In the genomic region with DNA sequence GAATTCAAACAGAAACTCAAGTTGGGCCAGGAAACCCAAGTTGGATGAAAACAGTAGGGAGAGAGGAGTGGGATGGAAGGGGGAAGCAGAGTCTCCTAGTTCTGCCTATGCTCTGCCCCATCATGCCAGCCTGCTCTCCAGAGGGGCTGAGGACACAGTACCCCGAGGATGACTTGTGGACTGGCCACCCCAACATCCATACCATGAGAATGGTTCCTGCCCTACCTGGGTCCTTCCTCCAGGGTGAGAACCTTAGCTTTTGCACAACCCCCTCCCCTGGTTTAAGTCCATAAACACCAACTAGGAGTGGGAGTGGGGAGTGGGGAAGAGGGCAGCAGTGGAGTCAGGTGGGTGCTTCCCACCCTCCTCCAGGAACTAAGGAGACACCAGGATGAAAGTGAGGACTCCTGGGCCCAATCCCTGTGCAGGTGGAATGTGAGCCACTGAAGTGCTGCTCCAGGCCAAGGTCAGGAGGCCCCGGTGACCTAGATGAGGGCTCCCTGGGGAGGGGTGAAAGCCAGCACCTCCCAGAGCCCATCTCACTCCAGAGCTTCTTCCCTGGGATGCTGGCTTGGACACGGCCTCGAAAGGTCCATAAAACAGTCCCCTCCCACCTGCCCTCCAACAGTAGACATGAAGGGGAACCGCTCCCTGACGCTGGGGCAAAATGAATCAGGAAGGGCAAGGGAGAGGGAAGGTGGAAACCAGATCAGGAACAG, we compare ENCODE assay signal across 1 cellular context.
TF ChIP-seq lines count a peak whose summit lies in the region.

No MANE protein-coding gene starts in this region.

TF ChIP-seq in neural cell, 6 proteins besides CTCF, POLR2A, EP300 and RAD21 (continued from another document):
- TF ChIP-seq, protein P1, sequence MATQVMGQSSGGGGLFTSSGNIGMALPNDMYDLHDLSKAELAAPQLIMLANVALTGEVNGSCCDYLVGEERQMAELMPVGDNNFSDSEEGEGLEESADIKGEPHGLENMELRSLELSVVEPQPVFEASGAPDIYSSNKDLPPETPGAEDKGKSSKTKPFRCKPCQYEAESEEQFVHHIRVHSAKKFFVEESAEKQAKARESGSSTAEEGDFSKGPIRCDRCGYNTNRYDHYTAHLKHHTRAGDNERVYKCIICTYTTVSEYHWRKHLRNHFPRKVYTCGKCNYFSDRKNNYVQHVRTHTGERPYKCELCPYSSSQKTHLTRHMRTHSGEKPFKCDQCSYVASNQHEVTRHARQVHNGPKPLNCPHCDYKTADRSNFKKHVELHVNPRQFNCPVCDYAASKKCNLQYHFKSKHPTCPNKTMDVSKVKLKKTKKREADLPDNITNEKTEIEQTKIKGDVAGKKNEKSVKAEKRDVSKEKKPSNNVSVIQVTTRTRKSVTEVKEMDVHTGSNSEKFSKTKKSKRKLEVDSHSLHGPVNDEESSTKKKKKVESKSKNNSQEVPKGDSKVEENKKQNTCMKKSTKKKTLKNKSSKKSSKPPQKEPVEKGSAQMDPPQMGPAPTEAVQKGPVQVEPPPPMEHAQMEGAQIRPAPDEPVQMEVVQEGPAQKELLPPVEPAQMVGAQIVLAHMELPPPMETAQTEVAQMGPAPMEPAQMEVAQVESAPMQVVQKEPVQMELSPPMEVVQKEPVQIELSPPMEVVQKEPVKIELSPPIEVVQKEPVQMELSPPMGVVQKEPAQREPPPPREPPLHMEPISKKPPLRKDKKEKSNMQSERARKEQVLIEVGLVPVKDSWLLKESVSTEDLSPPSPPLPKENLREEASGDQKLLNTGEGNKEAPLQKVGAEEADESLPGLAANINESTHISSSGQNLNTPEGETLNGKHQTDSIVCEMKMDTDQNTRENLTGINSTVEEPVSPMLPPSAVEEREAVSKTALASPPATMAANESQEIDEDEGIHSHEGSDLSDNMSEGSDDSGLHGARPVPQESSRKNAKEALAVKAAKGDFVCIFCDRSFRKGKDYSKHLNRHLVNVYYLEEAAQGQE (IDR thresholded peaks at IDR 0.05; ENCODE audit: borderline replicate concordance) = no peak
- TF ChIP-seq MXI1 (conservative IDR thresholded peaks at IDR 0.05; ENCODE audit: poor library complexity, severe bottlenecking) (no peak), SMC3 (conservative IDR thresholded peaks at IDR 0.05; ENCODE audit: poor library complexity) (no peak)
TF ChIP-seq in neural cell: peak in this region for 0.
